20 cellular contexts compared by ENCODE assay signal in the genomic region with DNA sequence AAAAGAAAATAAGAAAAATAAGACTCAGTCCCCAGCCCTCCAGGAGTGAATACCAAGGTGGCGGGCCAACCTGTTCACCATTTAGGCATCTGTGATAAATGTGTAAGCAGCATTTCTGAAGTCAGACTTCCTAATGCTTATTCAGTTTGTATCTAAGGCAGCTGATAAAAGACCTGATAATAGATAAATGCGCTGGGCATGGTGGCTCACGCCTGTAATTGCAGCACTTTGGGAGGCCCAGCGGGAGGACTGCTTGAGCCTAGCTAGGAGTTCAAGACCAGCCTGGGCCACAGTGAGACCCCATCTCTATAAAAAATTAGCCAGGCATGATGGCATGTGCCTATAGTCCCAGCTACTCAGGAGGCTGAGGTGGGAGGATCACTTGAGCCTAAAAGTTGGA.
"Had no signal": no experiment of that assay in that cellular context is flagged by ENCODE, and none has a peak within 500 bp of the region (broad histone marks: within the 10 kb centered on the region; RNA-seq: fewer than 3 reads in every experiment).

No MANE protein-coding gene starts in this region.

- H3K4me1 ChIP-seq: sigmoid colon had no signal

- H3K36me3 ChIP-seq: gastrocnemius medialis, transverse colon had no signal

- H3K27me3 ChIP-seq: gastrocnemius medialis, sigmoid colon, spleen, transverse colon, vagina had no signal

- ATAC-seq: gastrocnemius medialis; left ventricle myocardium superior; lower lobe of right lung; naive thymus-derived CD8-positive, alpha-beta T cell; psoas muscle; right cardiac atrium; stimulated activated naive B cell treated with anti-CD40 and anti-IgM and Interleukin-4, amounts not matched to agents 10 μg/mL and 1 μg/mL and 100 μg/mL, for 72 hours had no signal

- H3K27me3 Mint-ChIP-seq: stimulated activated naive B cell treated with anti-CD40 and anti-IgM and Interleukin-4, amounts not matched to agents 10 μg/mL and 1 μg/mL and 100 μg/mL, for 72 hours; stimulated activated naive CD8-positive, alpha-beta T cell treated with anti-CD3 and anti-CD28 coated beads, Interleukin-15, Interleukin-2, amounts not matched to agents 100 ng/mL and 50 ng/mL, for 24 hours had no signal

- H3K9me3 ChIP-seq: gastrocnemius medialis, lower lobe of right lung, psoas muscle, sigmoid colon, spleen, thoracic aorta, transverse colon, vagina had no signal

- H3K4me3 Mint-ChIP-seq: naive thymus-derived CD8-positive, alpha-beta T cell; nephron progenitor cell; stimulated activated naive B cell treated with anti-CD40 and anti-IgM and Interleukin-4, amounts not matched to agents 10 μg/mL and 1 μg/mL and 100 μg/mL, for 72 hours; stimulated activated naive CD8-positive, alpha-beta T cell treated with anti-CD3 and anti-CD28 coated beads, Interleukin-15, Interleukin-2, amounts not matched to agents 100 ng/mL and 50 ng/mL, for 24 hours had no signal

- H3K4me3 ChIP-seq: coronary artery, gastrocnemius medialis, lower lobe of right lung, psoas muscle, sigmoid colon, spleen, thoracic aorta, transverse colon, vagina had no signal

- H3K27ac Mint-ChIP-seq: naive thymus-derived CD8-positive, alpha-beta T cell; nephron progenitor cell had no signal

- H3K9me3 Mint-ChIP-seq: naive thymus-derived CD8-positive, alpha-beta T cell; stimulated activated naive B cell treated with anti-CD40 and anti-IgM and Interleukin-4, amounts not matched to agents 10 μg/mL and 1 μg/mL and 100 μg/mL, for 72 hours; stimulated activated naive CD8-positive, alpha-beta T cell treated with anti-CD3 and anti-CD28 coated beads, Interleukin-15, Interleukin-2, amounts not matched to agents 100 ng/mL and 50 ng/mL, for 24 hours had no signal

- DNase-seq: effector CD4-positive, alpha-beta T cell; foreskin fibroblast; gastrocnemius medialis; head of caudate nucleus; left ventricle myocardium superior; lower lobe of right lung; naive thymus-derived CD8-positive, alpha-beta T cell; nephron progenitor cell; nucleus accumbens; psoas muscle; right cardiac atrium; sigmoid colon; spleen; stimulated activated CD4-positive, alpha-beta T cell treated with anti-CD3 and anti-CD28 coated beads, Interleukin-4, amount 100 ng/mL, for 4 hours; stimulated activated naive B cell treated with anti-CD40 and anti-IgM and Interleukin-4, amounts not matched to agents 10 μg/mL and 1 μg/mL and 100 μg/mL, for 72 hours; transverse colon had no signal

- H3K27ac ChIP-seq: coronary artery, gastrocnemius medialis, lower lobe of right lung, psoas muscle, sigmoid colon, spleen, thoracic aorta, transverse colon, vagina had no signal
